In genomic region chr14:39102969-39103957, GRCh38 we compare ENCODE assay signal across 8 cellular contexts. TPM values are rescaled to one million over a fixed set of nuclear protein-coding genes. Genes with fewer than 3 reads are reported as not detected.
DNase-seq lines count a peak whose midpoint lies in the region; TF ChIP-seq lines count a peak whose summit lies in the region.

TSS of gene SEC23A (minus strand) at chr14:39103235. CDS start at chr14:39096118, 7,117 bp downstream.

- H3K4me1 Mint-ChIP-seq in activated T-helper 2 cell treated with anti-CD3 and anti-CD28 coated beads, Interferon-gamma antibody, Interleukin-2, Interleukin-4, amounts not matched to agents 10 μg/mL and 5 μg/mL and 100 μg/mL, durations not matched to agents 14 hours and 24 hours and 36 hours (ENCODE audit: low read depth) = peaks cover 29% of the 10 kb centered on the region
- peaks cover 28% of the 10 kb centered on the region for H3K4me1 Mint-ChIP-seq in nephron
- H3K4me1 Mint-ChIP-seq in stimulated activated naive CD8-positive, alpha-beta T cell treated with anti-CD3 and anti-CD28 coated beads, Interleukin-15, Interleukin-2, amounts not matched to agents 100 ng/mL and 50 ng/mL, for 24 hours (ENCODE audit: low read depth) = peaks cover 49% of the 10 kb centered on the region

- H3K4me3 Mint-ChIP-seq in activated T-helper 2 cell treated with anti-CD3 and anti-CD28 coated beads, Interferon-gamma antibody, Interleukin-2, Interleukin-4, amounts not matched to agents 10 μg/mL and 5 μg/mL and 100 μg/mL, durations not matched to agents 14 hours and 24 hours and 36 hours (ENCODE audit: low read depth) = peak within 1 kb of the TSS; percentile 98
- H3K4me3 Mint-ChIP-seq in nephron = peak within 1 kb of the TSS; percentile 92 to 99 (median 98)
- H3K4me3 Mint-ChIP-seq in stimulated activated naive CD8-positive, alpha-beta T cell treated with anti-CD3 and anti-CD28 coated beads, Interleukin-15, Interleukin-2, amounts not matched to agents 100 ng/mL and 50 ng/mL, for 24 hours = peak within 1 kb of the TSS; percentile 89

- no peaks in the 10 kb centered on the region for H3K27me3 Mint-ChIP-seq in activated T-helper 2 cell treated with anti-CD3 and anti-CD28 coated beads, Interferon-gamma antibody, Interleukin-2, Interleukin-4, amounts not matched to agents 10 μg/mL and 5 μg/mL and 100 μg/mL, durations not matched to agents 14 hours and 24 hours and 36 hours (ENCODE audit: low read depth)
- H3K27me3 Mint-ChIP-seq in nephron (ENCODE audit: low read depth) = no peaks in the 10 kb centered on the region
- no peaks in the 10 kb centered on the region for H3K27me3 Mint-ChIP-seq in stimulated activated naive CD8-positive, alpha-beta T cell treated with anti-CD3 and anti-CD28 coated beads, Interleukin-15, Interleukin-2, amounts not matched to agents 100 ng/mL and 50 ng/mL, for 24 hours

- TF ChIP-seq CTCF in LNCaP clone FGC (IDR thresholded peaks at IDR 0.05; ENCODE audit: control insufficient read depth, extremely low read depth, insufficient read depth) (peak; percentile 9; the same call in 1 of the 2 replicates), fibroblast of pulmonary artery (IDR thresholded peaks at IDR 0.05; ENCODE audit: low read length, missing control alignments) (no peak), nephron (IDR thresholded peaks at IDR 0.05; ENCODE audit: unreplicated experiment in 3 of 3) (no peak)

- peak within 1 kb of the TSS; percentile 98 for H3K27ac Mint-ChIP-seq in activated T-helper 2 cell treated with anti-CD3 and anti-CD28 coated beads, Interferon-gamma antibody, Interleukin-2, Interleukin-4, amounts not matched to agents 10 μg/mL and 5 μg/mL and 100 μg/mL, durations not matched to agents 14 hours and 24 hours and 36 hours
- H3K27ac Mint-ChIP-seq in nephron = peak within 1 kb of the TSS; percentile 97 to 99 (median 98)
- peak within 1 kb of the TSS; percentile 92 for H3K27ac Mint-ChIP-seq in stimulated activated naive CD8-positive, alpha-beta T cell treated with anti-CD3 and anti-CD28 coated beads, Interleukin-15, Interleukin-2, amounts not matched to agents 100 ng/mL and 50 ng/mL, for 24 hours

- peak; percentile 91 for DNase-seq in EL
- DNase-seq in H4 (ENCODE audit: low spot score) = peak; percentile 85
- no peak for DNase-seq in LNCaP clone FGC (ENCODE audit: low read depth)
- peak; percentile 84 for DNase-seq in RPMI8226
- DNase-seq in activated T-helper 2 cell treated with anti-CD3 and anti-CD28 coated beads, Interferon-gamma antibody, Interleukin-2, Interleukin-4, amounts not matched to agents 10 μg/mL and 5 μg/mL and 100 μg/mL, durations not matched to agents 14 hours and 24 hours and 36 hours (ENCODE audit: low spot score) = peak; percentile 82
- peak; percentile 88 for DNase-seq in fibroblast of pulmonary artery (ENCODE audit: low read depth)

- intact Hi-C loops in activated T-helper 2 cell treated with anti-CD3 and anti-CD28 coated beads, Interferon-gamma antibody, Interleukin-2, Interleukin-4, amounts not matched to agents 10 μg/mL and 5 μg/mL and 100 μg/mL, durations not matched to agents 14 hours and 24 hours and 36 hours (cut with micrococcal nuclease) = loop anchor here (1.0 to 2.0 kb wide), 4 partner anchors 11 to 329 kb away; partner anchors contain the start of genes FBXO33, GEMIN2, PNN and TRAPPC6B

- no peaks in the 10 kb centered on the region for H3K9me3 Mint-ChIP-seq in activated T-helper 2 cell treated with anti-CD3 and anti-CD28 coated beads, Interferon-gamma antibody, Interleukin-2, Interleukin-4, amounts not matched to agents 10 μg/mL and 5 μg/mL and 100 μg/mL, durations not matched to agents 14 hours and 24 hours and 36 hours
- no peaks in the 10 kb centered on the region for H3K9me3 Mint-ChIP-seq in nephron
- no peaks in the 10 kb centered on the region for H3K9me3 Mint-ChIP-seq in stimulated activated naive CD8-positive, alpha-beta T cell treated with anti-CD3 and anti-CD28 coated beads, Interleukin-15, Interleukin-2, amounts not matched to agents 100 ng/mL and 50 ng/mL, for 24 hours

- H3K4me3 ChIP-seq in LNCaP clone FGC (ENCODE audit: low read depth, low read length) = peak within 1 kb of the TSS; percentile 74
- peak within 1 kb of the TSS; percentile 88 for H3K4me3 ChIP-seq in fibroblast of pulmonary artery (replicated peaks; ENCODE audit: low read depth, low read length)

- peaks cover 13% of the 10 kb centered on the region for H3K36me3 Mint-ChIP-seq in activated T-helper 2 cell treated with anti-CD3 and anti-CD28 coated beads, Interferon-gamma antibody, Interleukin-2, Interleukin-4, amounts not matched to agents 10 μg/mL and 5 μg/mL and 100 μg/mL, durations not matched to agents 14 hours and 24 hours and 36 hours (ENCODE audit: low read depth)
- H3K36me3 Mint-ChIP-seq in nephron (ENCODE audit: low read depth) = peaks cover 4% of the 10 kb centered on the region
- peaks cover 16% of the 10 kb centered on the region for H3K36me3 Mint-ChIP-seq in stimulated activated naive CD8-positive, alpha-beta T cell treated with anti-CD3 and anti-CD28 coated beads, Interleukin-15, Interleukin-2, amounts not matched to agents 100 ng/mL and 50 ng/mL, for 24 hours (ENCODE audit: low read depth)

RNA-seq across cellular contexts. Expression of gene SEC23A, which starts in this region (rescaled TPM):
- total RNA-seq in H4 (2014; rRNA removed; shearing (Covaris generic)) = 119 and 146 TPM in 2 replicates
- 76.4 and 86.7 TPM in 2 replicates for total RNA-seq in activated T-helper 2 cell treated with anti-CD3 and anti-CD28 coated beads, Interferon-gamma antibody, Interleukin-2, Interleukin-4, amounts not matched to agents 10 μg/mL and 5 μg/mL and 100 μg/mL, durations not matched to agents 14 hours and 24 hours and 36 hours
